In the genomic region with DNA sequence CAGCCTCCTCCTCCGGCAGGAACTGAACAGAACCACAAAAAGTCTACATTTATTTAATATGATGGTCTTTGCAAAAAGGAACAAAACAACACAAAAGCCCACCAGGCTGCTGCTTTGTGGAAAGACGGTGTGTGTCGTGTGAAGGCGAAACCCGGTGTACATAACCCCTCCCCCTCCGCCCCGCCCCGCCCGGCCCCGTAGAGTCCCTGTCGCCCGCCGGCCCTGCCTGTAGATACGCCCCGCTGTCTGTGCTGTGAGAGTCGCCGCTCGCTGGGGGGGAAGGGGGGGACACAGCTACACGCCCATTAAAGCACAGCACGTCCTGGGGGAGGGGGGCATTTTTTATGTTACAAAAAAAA, we compare ENCODE assay signal across 8 cellular contexts.
DNase-seq lines count a peak whose midpoint lies in the region; ATAC-seq and TF ChIP-seq lines count a peak whose summit lies in the region.

No MANE protein-coding gene starts in this region.

- peak overlapping the region; percentile 45 for H3K4me3 ChIP-seq in smooth muscle cell

- no peaks in the 10 kb centered on the region for H3K36me3 ChIP-seq in smooth muscle cell (ENCODE audit: low read depth)

- no peak overlapping the region for H3K9ac ChIP-seq in smooth muscle cell (ENCODE audit: low read depth)

- DNase-seq in DMS 273 (lab: John Stamatoyannopoulos, UW; ENCODE audit: unreplicated experiment) (peak; percentile 22), DMS 273 treated with DMSO at 0.1 percent for 48 hours (lab: John Stamatoyannopoulos, UW) (no peak), T-helper 9 cell (peak; percentile 13), cardiac septum (ENCODE audit: low spot score) (peak; percentile 60), smooth muscle cell (lab: John Stamatoyannopoulos, UW; ENCODE audit: unreplicated experiment) (no peak), MV-4-11 (lab: John Stamatoyannopoulos, UW) (no peak), GDM1 (lab: John Stamatoyannopoulos, UW) (no peak)

- TF ChIP-seq CTCF in smooth muscle cell (IDR thresholded peaks at IDR 0.05; ENCODE audit: borderline replicate concordance, insufficient read depth, poor library complexity, severe bottlenecking), result no peak

- peak overlapping the region; percentile 85 for H3K4me2 ChIP-seq in smooth muscle cell

- no peak overlapping the region for H2AFZ ChIP-seq in smooth muscle cell (ENCODE audit: low read depth)

- WGBS in smooth muscle cell (ENCODE audit: low lambda C conversion rate), result 2% methylated on average over 6 of the region's 20 CpGs

- intact Hi-C loops in cardiac septum (cut with DNase I), result no loop called here

- H4K20me1 ChIP-seq in smooth muscle cell (ENCODE audit: low read depth), result no peaks in the 10 kb centered on the region

- peaks cover 19% of the 10 kb centered on the region for H3K4me1 ChIP-seq in smooth muscle cell (ENCODE audit: low read depth)

- no peak for ATAC-seq in HG03432 (IDR thresholded peaks at IDR 0.05; ENCODE audit: unreplicated experiment)

- H3K27ac ChIP-seq in smooth muscle cell (ENCODE audit: low read depth), result no peak overlapping the region

- no peaks in the 10 kb centered on the region for H3K79me2 ChIP-seq in smooth muscle cell (ENCODE audit: low read depth)

- no peaks in the 10 kb centered on the region for H3F3A ChIP-seq in smooth muscle cell (ENCODE audit: low read depth)

- peaks cover 99% of the 10 kb centered on the region for H3K27me3 ChIP-seq in smooth muscle cell (ENCODE audit: low read depth)

- H3K9me3 ChIP-seq in smooth muscle cell (replicated peaks; ENCODE audit: low read depth), result no peaks in the 10 kb centered on the region

Comparison
In these comparisons a context has a peak if more than half of its experiments do, and no peak if none do; other contexts are left out.
1. DNase-seq: peak in DMS 273 (single experiment), T-helper 9 cell (single experiment) and cardiac septum (single experiment); none in DMS 273 treated with DMSO at 0.1 percent for 48 hours (single experiment), smooth muscle cell (single experiment), MV-4-11 (single experiment) and GDM1 (single experiment).